Comparison of ENCODE assay signal across 1 cellular context in genomic region chr1:31155216-31155806, GRCh38.
A peak's percentile ranks its signal among the peaks of the same experiment; 100 is the strongest.
TF ChIP-seq lines count a peak whose summit lies in the region.

No MANE protein-coding gene starts in this region.

TF ChIP-seq in HepG2, 621 proteins besides CTCF, POLR2A, EP300 and RAD21 (continued from another document and continues in another):
- TF ChIP-seq ZNF280B (CRISPR knock-in tag; IDR thresholded peaks at IDR 0.05; ENCODE audit: borderline replicate concordance) (0 out of 2 replicates have a peak, but pooled peaks have one; percentile 21), TAF1 (CRISPR knock-in tag; IDR thresholded peaks at IDR 0.05) (peak; percentile 15; the same call in 1 of the 2 replicates), ZNF720 (CRISPR knock-in tag; IDR thresholded peaks at IDR 0.05) (no peak), ZNF770 (CRISPR knock-in tag; IDR thresholded peaks at IDR 0.05) (peak; percentile 37; the same call in 1 of the 2 replicates), ZFX (CRISPR knock-in tag; IDR thresholded peaks at IDR 0.05; ENCODE audit: low read depth) (peak; percentile 75), POGZ (CRISPR knock-in tag; IDR thresholded peaks at IDR 0.05) (no peak; the same call in 1 of the 2 replicates), ZNF33A (CRISPR knock-in tag; IDR thresholded peaks at IDR 0.05; ENCODE audit: borderline replicate concordance) (no peak), PRMT3 (CRISPR knock-in tag; IDR thresholded peaks at IDR 0.05; ENCODE audit: borderline replicate concordance, low read depth) (no peak), HNF1A (IDR thresholded peaks at IDR 0.05; ENCODE audit: low read depth) (no peak), HNF1A (CRISPR knock-in tag; IDR thresholded peaks at IDR 0.05; ENCODE audit: borderline replicate concordance) (0 out of 2 replicates have a peak, but pooled peaks have one; percentile 29), SRSF1 (optimal IDR thresholded peaks at IDR 0.05; ENCODE audit: low read depth, low read length) (peak; percentile 36), KLF16 (CRISPR knock-in tag; IDR thresholded peaks at IDR 0.05) (peak in 1 of 2 experiments; percentile 88; a peak in 2 of 4 replicates), MXI1 (IDR thresholded peaks at IDR 0.05; ENCODE audit: borderline replicate concordance, low read depth, low read length) (peak; percentile 27; the same call in 1 of the 3 replicates), ZMYM4 (CRISPR knock-in tag; IDR thresholded peaks at IDR 0.05) (peak; percentile 21; the same call in 1 of the 2 replicates), NRL (CRISPR knock-in tag; IDR thresholded peaks at IDR 0.05; ENCODE audit: borderline replicate concordance) (0 out of 2 replicates have a peak, but pooled peaks have one; percentile 42), MXD1 (CRISPR knock-in tag; IDR thresholded peaks at IDR 0.05) (0 out of 2 replicates have a peak, but pooled peaks have one; percentile 48), ATF2 (CRISPR knock-in tag; IDR thresholded peaks at IDR 0.05) (0 out of 2 replicates have a peak, but pooled peaks have one; percentile 20), ZNF343 (CRISPR knock-in tag; IDR thresholded peaks at IDR 0.05) (0 out of 2 replicates have a peak, but pooled peaks have one; percentile 45), ZBTB37 (CRISPR knock-in tag; IDR thresholded peaks at IDR 0.05) (no peak), HNRNPH1 (optimal IDR thresholded peaks at IDR 0.05; ENCODE audit: low read depth, low read length) (no peak), MAX (IDR thresholded peaks at IDR 0.05) (peak; percentile 85), IKZF5 (CRISPR knock-in tag; IDR thresholded peaks at IDR 0.05) (peak; percentile 30; the same call in 1 of the 2 replicates), AGO2 (optimal IDR thresholded peaks at IDR 0.05; ENCODE audit: low read depth, low read length) (peak; percentile 69), TFAP4 (IDR thresholded peaks at IDR 0.05; ENCODE audit: borderline replicate concordance, low read depth) (no peak), MEIS2 (CRISPR knock-in tag; IDR thresholded peaks at IDR 0.05) (0 out of 2 replicates have a peak, but pooled peaks have one; percentile 10), SMAD1 (CRISPR knock-in tag; IDR thresholded peaks at IDR 0.05; ENCODE audit: borderline replicate concordance, low read depth) (peak; percentile 40; the same call in 1 of the 2 replicates), TEAD3 (CRISPR knock-in tag; optimal IDR thresholded peaks at IDR 0.05; ENCODE audit: borderline replicate concordance) (peak; percentile 37), ZNF382 (CRISPR knock-in tag; IDR thresholded peaks at IDR 0.05; ENCODE audit: borderline replicate concordance) (no peak), SP2 (CRISPR knock-in tag; IDR thresholded peaks at IDR 0.05) (no peak), NCOA5 (CRISPR knock-in tag; IDR thresholded peaks at IDR 0.05) (no peak), ATF7-NPFF (CRISPR knock-in tag; IDR thresholded peaks at IDR 0.05; ENCODE audit: low read depth) (peak; percentile 51; the same call in 1 of the 2 replicates), MYC (CRISPR knock-in tag; IDR thresholded peaks at IDR 0.05; ENCODE audit: borderline replicate concordance) (peak; percentile 91), E2F5 (CRISPR knock-in tag; conservative IDR thresholded peaks at IDR 0.05) (0 out of 2 replicates have a peak, but pooled peaks have one; percentile 47), ZNF687 (CRISPR knock-in tag; IDR thresholded peaks at IDR 0.05) (peak; percentile 75), KLF12 (CRISPR knock-in tag; IDR thresholded peaks at IDR 0.05; ENCODE audit: borderline replicate concordance) (peak; percentile 38; the same call in 1 of the 2 replicates), MED1 (CRISPR knock-in tag; IDR thresholded peaks at IDR 0.05) (0 out of 2 replicates have a peak, but pooled peaks have one; percentile 18), ZKSCAN8 (CRISPR knock-in tag; IDR thresholded peaks at IDR 0.05; ENCODE audit: borderline replicate concordance) (no peak), AKAP8 (CRISPR knock-in tag; IDR thresholded peaks at IDR 0.05) (peak; percentile 44; the same call in 1 of the 2 replicates), ZNF607 (CRISPR knock-in tag; IDR thresholded peaks at IDR 0.05; ENCODE audit: borderline replicate concordance) (peak; percentile 23; the same call in 1 of the 2 replicates)
